In the genomic region with DNA sequence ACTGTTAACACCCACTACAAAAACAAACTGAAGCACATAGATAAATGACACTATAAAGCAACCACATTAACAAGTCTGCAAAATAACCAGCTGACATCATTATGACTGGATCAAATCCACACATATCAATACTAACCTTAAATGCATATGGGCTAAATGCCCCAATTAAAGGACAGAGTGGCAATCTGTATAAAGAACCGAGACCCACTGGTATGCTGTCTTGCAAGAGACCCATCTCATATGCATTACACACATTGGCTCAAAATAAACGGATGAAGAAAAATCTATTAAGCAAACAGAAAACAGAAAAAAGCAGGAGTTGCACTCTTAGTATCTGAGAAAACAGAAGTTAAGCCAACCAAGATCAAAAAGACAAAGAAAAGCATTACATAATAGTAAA, we compare ENCODE assay signal across 29 cellular contexts.
DNase-seq lines count a peak whose midpoint lies in the region; TF ChIP-seq lines count a peak whose summit lies in the region.
"Had no signal": no experiment of that assay in that cellular context is flagged by ENCODE, and none has a peak within 500 bp of the region (broad histone marks: within the 10 kb centered on the region; RNA-seq: fewer than 3 reads in every experiment).

No MANE protein-coding gene starts in this region.

- H3K36me3 ChIP-seq in HEK293 (ENCODE audit: control insufficient read depth in 2 of 2, insufficient read depth in 1 of 2, low read length in 2 of 2) = no peaks in the 10 kb centered on the region
- H3K36me3 ChIP-seq: BE2C; BLaER1; BLaER1 treated with 17β-estradiol and CSF1 and Interleukin-3, amounts not matched to agents 10 nM and 100 nM had no signal

- H3K4me1 ChIP-seq in HEK293 (ENCODE audit: control insufficient read depth, insufficient read depth, low read length) = no peaks in the 10 kb centered on the region
- H3K4me1 ChIP-seq: A549, BE2C, BLaER1, Caco-2 had no signal

- no peak overlapping the region for H3K27ac ChIP-seq in HEK293 (ENCODE audit: extremely low read depth, low read depth, low read length)
- H3K27ac ChIP-seq: 22Rv1; A549; BLaER1; BLaER1 treated with 17β-estradiol and CSF1 and Interleukin-3, amounts not matched to agents 10 nM and 100 nM; C4-2B had no signal

- H3K4me3 ChIP-seq in HEK293 (ENCODE audit: low read depth, low read length) = no peak overlapping the region
- H3K4me3 ChIP-seq: A549; BLaER1; BLaER1 treated with 17β-estradiol and CSF1 and Interleukin-3, amounts not matched to agents 10 nM and 100 nM had no signal

- POLR2A ChIA-PET in HEK293 (lab: Yijun Ruan, JAX) = no interaction called here

- CTCF ChIA-PET in HEK293 (lab: Yijun Ruan, JAX) = no interaction called here

- TF ChIP-seq CTCF in HEK293 (tag by site-specific recombination; IDR thresholded peaks at IDR 0.05) = no peak

- peak; percentile 6 for DNase-seq in amniotic epithelial cell (ENCODE audit: low read depth)
- no peak for DNase-seq in SKM-1 treated with dmso at 0.1 percent for 144 hours (lab: John Stamatoyannopoulos, UW; ENCODE audit: unreplicated experiment)
- DNase-seq in OCI-M1 (lab: John Stamatoyannopoulos, UW) = no peak
- DNase-seq: 8988T; ACHN; AML-193; BE2C; C1 segment of cervical spinal cord; Caco-2; Calu3; CD4-positive, alpha-beta memory T cell; CD4-positive, alpha-beta T cell; CD4-positive, CD25-positive, alpha-beta regulatory T cell; CD8-positive, alpha-beta memory T cell; CD8-positive, alpha-beta T cell; COR-L47; DMS 273 treated with DMSO at 0.1 percent for 48 hours; DMS153; DMS53; DMS79; DMS79 treated with DMSO at 0.1 percent for 48 hours; DND-41; EL had no signal

- no peaks in the 10 kb centered on the region for H3K9me3 ChIP-seq in HEK293 (ENCODE audit: control insufficient read depth, insufficient read depth, low read depth, low read length)
- H3K9me3 ChIP-seq: Caco-2 had no signal

TF ChIP-seq in HEK293, 187 proteins besides CTCF, POLR2A, EP300 and RAD21:
- TF ChIP-seq TRIM28 (IDR thresholded peaks at IDR 0.05; ENCODE audit: borderline replicate concordance, low read length) (peak; percentile 98), SETDB1 (IDR thresholded peaks at IDR 0.05; ENCODE audit: insufficient read length, low read length) (peak; percentile 95), ZNF394 (tag by site-specific recombination; IDR thresholded peaks at IDR 0.05; ENCODE audit: borderline replicate concordance) (no peak), ZFP69B (tag by site-specific recombination; IDR thresholded peaks at IDR 0.05) (no peak)
